Comparison of ENCODE assay signal across 8 cellular contexts in genomic region chrX:120457766-120458180, GRCh38. TPM values are rescaled to one million over a fixed set of nuclear protein-coding genes. Genes with fewer than 3 reads are reported as not detected.
DNase-seq lines count a peak whose midpoint lies in the region; ATAC-seq and TF ChIP-seq lines count a peak whose summit lies in the region.

No MANE protein-coding gene starts in this region.

- peaks cover 32 to 50% (median 41%) of the 10 kb centered on the region in 10 experiments for H3K4me1 ChIP-seq in BLaER1 treated with 17β-estradiol and CSF1 and Interleukin-3, amounts not matched to agents 10 nM and 100 nM
- H3K4me1 ChIP-seq in uterus = no peaks in the 10 kb centered on the region
- no peaks in the 10 kb centered on the region for H3K4me1 ChIP-seq in endodermal cell (ENCODE audit: control insufficient read depth, insufficient read depth, low read length)

- H3K36me3 ChIP-seq in BLaER1 treated with 17β-estradiol and CSF1 and Interleukin-3, amounts not matched to agents 10 nM and 100 nM = peaks cover 10 to 33% (median 24%) of the 10 kb centered on the region in 11 experiments; a peak in 16 of 22 replicates
- no peaks in the 10 kb centered on the region for H3K36me3 ChIP-seq in kidney epithelial cell (ENCODE audit: control insufficient read depth, insufficient read depth, low read length)
- no peaks in the 10 kb centered on the region for H3K36me3 ChIP-seq in uterus
- peaks cover 8% of the 10 kb centered on the region for H3K36me3 ChIP-seq in endodermal cell (ENCODE audit: control insufficient read depth, insufficient read depth, low read length)

- H3K4me3 ChIP-seq in BLaER1 treated with 17β-estradiol and CSF1 and Interleukin-3, amounts not matched to agents 10 nM and 100 nM = no peak overlapping the region; a peak in 3 of 20 replicates
- H3K4me3 ChIP-seq in kidney epithelial cell (ENCODE audit: low read depth, low read length) = no peak overlapping the region
- H3K4me3 ChIP-seq in uterus = no peak overlapping the region
- H3K4me3 ChIP-seq in endodermal cell (ENCODE audit: low read length) = no peak overlapping the region

- intact Hi-C loops in uterus (cut with DNase I; ENCODE audit: low total_unique reads) = no loop called here

- no peaks in the 10 kb centered on the region for H3K4me1 Mint-ChIP-seq in endodermal cell

- no peaks in the 10 kb centered on the region for H3K9me3 ChIP-seq in BLaER1 treated with 17β-estradiol and CSF1 and Interleukin-3, amounts not matched to agents 10 nM and 100 nM (replicated peaks in 1 of 11)
- H3K9me3 ChIP-seq in uterus (no peaks in the 10 kb centered on the region), endodermal cell (ENCODE audit: control insufficient read depth, low read length) (no peaks in the 10 kb centered on the region)

- H3K4me3 Mint-ChIP-seq in endodermal cell = no peak overlapping the region

- H3K27me3 Mint-ChIP-seq in endodermal cell (ENCODE audit: insufficient read depth) = no peaks in the 10 kb centered on the region

- peaks cover 13% of the 10 kb centered on the region for H3K36me3 Mint-ChIP-seq in endodermal cell (ENCODE audit: low read depth)

- H3K9ac ChIP-seq in BLaER1 treated with 17β-estradiol and CSF1 and Interleukin-3, amounts not matched to agents 10 nM and 100 nM = peak overlapping the region in 6 of 11 experiments; percentile 1 to 50 (median 4); a peak in 7 of 22 replicates
- no peak overlapping the region for H3K9ac ChIP-seq in endodermal cell (ENCODE audit: extremely low read depth, low read length, poor library complexity, severe bottlenecking)

- peak overlapping the region; percentile 57 to 87 (median 75) for H3K4me2 ChIP-seq in BLaER1 treated with 17β-estradiol and CSF1 and Interleukin-3, amounts not matched to agents 10 nM and 100 nM

- no peak overlapping the region for H3K27ac Mint-ChIP-seq in endodermal cell

- peaks cover 0 to 97% (median 21%) of the 10 kb centered on the region in 11 experiments; a peak in 14 of 22 replicates for H4K20me1 ChIP-seq in BLaER1 treated with 17β-estradiol and CSF1 and Interleukin-3, amounts not matched to agents 10 nM and 100 nM

- ATAC-seq in GM19043 (IDR thresholded peaks at IDR 0.05; ENCODE audit: low read depth, unreplicated experiment) = peak; percentile 89
- ATAC-seq in HG03280 (IDR thresholded peaks at IDR 0.05; ENCODE audit: unreplicated experiment) = peak; percentile 71
- ATAC-seq in SK-N-SH treated with all-trans-retinoic acid at 6 μM for 48 hours = peak; percentile 92

- no peak for TF ChIP-seq POLR2A in uterus (IDR thresholded peaks at IDR 0.05)

- DNase-seq in kidney epithelial cell (ENCODE audit: low read depth) = peak; percentile 68
- DNase-seq in uterus = no peak
- no peak for DNase-seq in endodermal cell
- DNase-seq in NCI-H69 (lab: John Stamatoyannopoulos, UW) = no peak

- no peaks in the 10 kb centered on the region for H3K27me3 ChIP-seq in BLaER1 treated with 17β-estradiol and CSF1 and Interleukin-3, amounts not matched to agents 10 nM and 100 nM
- H3K27me3 ChIP-seq in kidney epithelial cell (ENCODE audit: control insufficient read depth, insufficient read depth, low read length) (no peaks in the 10 kb centered on the region), uterus (no peaks in the 10 kb centered on the region), endodermal cell (ENCODE audit: control insufficient read depth, insufficient read depth, low read length, poor library complexity, severe bottlenecking) (no peaks in the 10 kb centered on the region)

- H3K27ac ChIP-seq in BLaER1 treated with 17β-estradiol and CSF1 and Interleukin-3, amounts not matched to agents 10 nM and 100 nM = peak overlapping the region in 8 of 11 experiments; percentile 46 to 76 (median 62); a peak in 16 of 22 replicates
- H3K27ac ChIP-seq in uterus = no peak overlapping the region
- no peak overlapping the region for H3K27ac ChIP-seq in endodermal cell (ENCODE audit: low read depth, low read length)

- WGBS in endodermal cell (ENCODE audit: insufficient coverage in 1 of 2, insufficient read length in 1 of 2), 2 experiments = 80 to 100% methylated on average over 2 of the region's 2 CpGs

- TF ChIP-seq CTCF in kidney epithelial cell (IDR thresholded peaks at IDR 0.05; ENCODE audit: insufficient read depth, low read length, poor library complexity, severe bottlenecking) (no peak), uterus (IDR thresholded peaks at IDR 0.05) (no peak), endodermal cell (conservative IDR thresholded peaks at IDR 0.05) (no peak)

- peaks cover 29% of the 10 kb centered on the region for H3K9me3 Mint-ChIP-seq in endodermal cell

TF ChIP-seq in SK-N-SH treated with all-trans-retinoic acid at 6 μM for 48 hours, 23 proteins besides CTCF, POLR2A, EP300 and RAD21 (continues in another document):
- TF ChIP-seq ISL1 (CRISPR knock-in tag; IDR thresholded peaks at IDR 0.05) (no peak), BACH2 (CRISPR knock-in tag; IDR thresholded peaks at IDR 0.05; ENCODE audit: borderline replicate concordance) (no peak), PPARA (CRISPR knock-in tag; IDR thresholded peaks at IDR 0.05; ENCODE audit: borderline replicate concordance) (no peak), ZNF70 (CRISPR knock-in tag; IDR thresholded peaks at IDR 0.05) (no peak), POU6F1 (CRISPR knock-in tag; IDR thresholded peaks at IDR 0.05; ENCODE audit: borderline replicate concordance, low read depth) (no peak), TCF4 (CRISPR knock-in tag; IDR thresholded peaks at IDR 0.05; ENCODE audit: borderline replicate concordance) (no peak), PATZ1 (CRISPR knock-in tag; IDR thresholded peaks at IDR 0.05; ENCODE audit: borderline replicate concordance) (no peak), GLIS3 (CRISPR knock-in tag; IDR thresholded peaks at IDR 0.05) (no peak), CSRNP3 (CRISPR knock-in tag; IDR thresholded peaks at IDR 0.05) (no peak), OSR1 (CRISPR knock-in tag; IDR thresholded peaks at IDR 0.05) (no peak), SNAI2 (CRISPR knock-in tag; IDR thresholded peaks at IDR 0.05) (no peak), ZNF8 (CRISPR knock-in tag; IDR thresholded peaks at IDR 0.05) (no peak), ZC3H10 (CRISPR knock-in tag; IDR thresholded peaks at IDR 0.05) (no peak), CSDC2 (CRISPR knock-in tag; IDR thresholded peaks at IDR 0.05) (no peak)

RNA-seq across cellular contexts. Expression of gene LAMP2, which starts 11.3 kb away (rescaled TPM):
- total RNA-seq in kidney epithelial cell (115 and 121 TPM in 2 replicates), uterus (100 to 1,000 TPM in 1 of 4 donors, 10 to 100 TPM in 3; 44.4 to 155 (median 81.8) TPM), endodermal cell (10 to 100 TPM; 33.5 to 34.7 TPM)
- 62.3 TPM for polyA plus RNA-seq in endodermal cell (2013, experiment 1 of 2)
- polyA plus RNA-seq in endodermal cell (2013, experiment 2 of 2) = 60.8 TPM

Comparison
In these comparisons a context has a peak if more than half of its experiments do, and no peak if none do; other contexts are left out.
1. H3K27ac ChIP-seq: peak in BLaER1 treated with 17β-estradiol and CSF1 and Interleukin-3, amounts not matched to agents 10 nM and 100 nM (8 of 11); none in uterus (0 of 2) and endodermal cell (single experiment).
2. Peak in every context shown above with its lines, with median percentiles within 50 percentile points of each other: ATAC-seq.